In the genomic region with DNA sequence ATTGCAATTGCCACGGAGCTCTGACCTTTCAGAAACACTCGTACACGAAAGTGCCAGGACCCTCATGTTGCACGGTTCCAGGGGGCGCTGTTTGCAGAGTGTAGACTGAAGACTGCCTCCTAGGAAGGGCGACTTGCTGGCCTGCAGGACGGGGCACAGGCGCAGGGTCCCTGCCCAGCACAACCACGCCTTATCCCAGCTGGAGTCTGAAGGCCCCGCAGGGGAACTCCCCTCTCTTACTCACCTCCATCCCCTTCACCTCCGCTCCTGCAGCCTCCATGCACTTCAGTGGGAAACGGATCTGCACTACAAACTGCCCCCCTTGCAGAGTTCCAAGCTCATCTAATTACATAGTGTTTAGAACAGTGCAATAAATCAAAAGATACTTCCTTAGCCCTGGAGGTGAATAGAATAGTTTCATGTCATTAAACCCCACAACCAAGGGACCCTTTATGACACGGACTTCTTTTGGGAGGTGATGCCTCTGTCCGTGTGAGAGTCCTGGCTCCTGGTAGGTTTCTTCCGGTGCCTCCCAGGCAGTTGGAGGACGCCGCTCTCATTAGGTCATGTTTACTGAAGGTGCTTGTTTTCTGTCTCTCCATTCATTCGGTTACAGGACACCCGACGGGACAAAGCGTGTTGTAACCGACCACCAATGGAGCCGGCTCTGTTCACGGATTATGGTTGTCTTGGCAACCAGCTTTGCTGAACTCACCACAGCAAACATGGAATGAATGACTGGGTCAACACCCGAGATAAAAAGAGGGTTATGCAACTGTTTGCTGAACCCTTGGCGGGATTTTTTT, we compare ENCODE assay signal across 8 cellular contexts.
A peak's percentile ranks its signal among the peaks of the same experiment; 100 is the strongest.
DNase-seq lines count a peak whose midpoint lies in the region; ATAC-seq and TF ChIP-seq lines count a peak whose summit lies in the region.

No MANE protein-coding gene starts in this region.

- peak; percentile 89 for DNase-seq in Calu3
- peak; percentile 52 for DNase-seq in NCI-H1436 treated with DMSO at 0.1 percent for 48 hours (lab: John Stamatoyannopoulos, UW)
- peak; percentile 93 for DNase-seq in astrocyte of the hippocampus (ENCODE audit: low read depth, low spot score)
- peak; percentile 55 to 56 for DNase-seq in left lung
- DNase-seq in GF-D8 (lab: John Stamatoyannopoulos, UW): no peak
- DNase-seq in CD4-positive, alpha-beta memory T cell: no peak

- POLR2A ChIA-PET in CD4-positive, alpha-beta memory T cell (lab: Charles Lee; ENCODE audit: partially characterized antibody): no interaction called here

- peaks cover 0 to 11% of the 10 kb centered on the region in 2 donors for H3K4me1 ChIP-seq in left lung
- no peaks in the 10 kb centered on the region for H3K4me1 ChIP-seq in CD4-positive, alpha-beta memory T cell (ENCODE audit: insufficient read depth, low read length)

- peak overlapping the region; percentile 90 for H3K27ac Mint-ChIP-seq in Calu3 (ENCODE audit: unreplicated experiment)
- no peak overlapping the region for H3K27ac Mint-ChIP-seq in CD4-positive, alpha-beta memory T cell

- no peaks in the 10 kb centered on the region for H3K9me3 ChIP-seq in left lung
- H3K9me3 ChIP-seq in CD4-positive, alpha-beta memory T cell (ENCODE audit: control insufficient read depth in 1 of 2, low read length in 2 of 2): no peaks in the 10 kb centered on the region

- no peaks in the 10 kb centered on the region for H3K36me3 ChIP-seq in left lung
- H3K36me3 ChIP-seq in CD4-positive, alpha-beta memory T cell (ENCODE audit: insufficient read depth, low read length): no peaks in the 10 kb centered on the region

- TF ChIP-seq CTCF in Calu3 (IDR thresholded peaks at IDR 0.05; ENCODE audit: unreplicated experiment) (peak; percentile 52), left lung (IDR thresholded peaks at IDR 0.05) (no peak)

- H3K27ac ChIP-seq in left lung: no peak overlapping the region
- no peak overlapping the region for H3K27ac ChIP-seq in CD4-positive, alpha-beta memory T cell (ENCODE audit: low read depth, low read length)

- peak; percentile 93 for ATAC-seq in left lung
- no peak for ATAC-seq in HG02571 (IDR thresholded peaks at IDR 0.05; ENCODE audit: unreplicated experiment)
- ATAC-seq in GM18502 (IDR thresholded peaks at IDR 0.05; ENCODE audit: poor library complexity, unreplicated experiment): no peak

- peaks cover 20% of the 10 kb centered on the region for H3K36me3 Mint-ChIP-seq in Calu3 (ENCODE audit: insufficient read depth, unreplicated experiment)
- no peaks in the 10 kb centered on the region for H3K36me3 Mint-ChIP-seq in CD4-positive, alpha-beta memory T cell

- intact Hi-C loops in Calu3 (cut with micrococcal nuclease; ENCODE audit: unreplicated experiment): loop anchor here (1.0 to 5.0 kb wide), 4 partner anchors 38 to 262 kb away; partner anchors contain the start of gene BAMBI
- intact Hi-C loops in left lung (cut with DNase I): no loop called here
- intact Hi-C loops in CD4-positive, alpha-beta memory T cell (cut with micrococcal nuclease): no loop called here

- H3K4me1 Mint-ChIP-seq in Calu3 (ENCODE audit: low read depth, unreplicated experiment): peaks cover 55% of the 10 kb centered on the region
- H3K4me1 Mint-ChIP-seq in CD4-positive, alpha-beta memory T cell: no peaks in the 10 kb centered on the region

- H3K4me3 Mint-ChIP-seq in Calu3 (ENCODE audit: low read depth, unreplicated experiment): peak overlapping the region; percentile 66
- H3K4me3 Mint-ChIP-seq in CD4-positive, alpha-beta memory T cell: no peak overlapping the region

- H3K4me3 ChIP-seq in left lung: no peak overlapping the region
- no peak overlapping the region for H3K4me3 ChIP-seq in CD4-positive, alpha-beta memory T cell (ENCODE audit: low read length in 2 of 2)

- H3K27me3 Mint-ChIP-seq in Calu3 (ENCODE audit: unreplicated experiment): no peaks in the 10 kb centered on the region
- H3K27me3 Mint-ChIP-seq in CD4-positive, alpha-beta memory T cell: peaks cover 0 to 3% of the 10 kb centered on the region in 2 donors

- H3K9me3 Mint-ChIP-seq in Calu3 (ENCODE audit: low read depth, unreplicated experiment): no peaks in the 10 kb centered on the region
- H3K9me3 Mint-ChIP-seq in CD4-positive, alpha-beta memory T cell: peaks cover 0 to 11% (median 0%) of the 10 kb centered on the region in 8 donors

- CTCF ChIA-PET in Calu3 (lab: Charles Lee): interaction anchor here (0.7 to 2.8 kb wide), 11 partner anchors 9 to 262 kb away, joined by 3 to 16 read pairs (median 4); partner anchors contain the start of gene BAMBI
- CTCF ChIA-PET in CD4-positive, alpha-beta memory T cell (lab: Charles Lee; ENCODE audit: partially characterized antibody): no interaction called here

- TSS peak; percentile 54 for BruUV-seq in Calu3 (replicated peaks; lab: Mats Ljungman, UMichigan)

- no peaks in the 10 kb centered on the region for H3K27me3 ChIP-seq in left lung
- H3K27me3 ChIP-seq in CD4-positive, alpha-beta memory T cell (ENCODE audit: insufficient read depth, low read length): no peaks in the 10 kb centered on the region

Comparison
In these comparisons a context has a peak if more than half of its experiments do, and no peak if none do; other contexts are left out.
1. DNase-seq: peak in Calu3 (single experiment), NCI-H1436 treated with DMSO at 0.1 percent for 48 hours (single experiment), astrocyte of the hippocampus (single experiment) and left lung (2 of 2); none in GF-D8 (single experiment) and CD4-positive, alpha-beta memory T cell (0 of 5).